Comparison of ENCODE assay signal across 1 cellular context in genomic region chr19:44613295-44614168, GRCh38.
A peak's percentile ranks its signal among the peaks of the same experiment; 100 is the strongest.
TF ChIP-seq lines count a peak whose summit lies in the region.

IGSF23 (plus strand) TSS chr19:44613563; CDS start chr19:44613646, 83 bp downstream.

TF ChIP-seq in HepG2, 621 proteins besides CTCF, POLR2A, EP300 and RAD21 (continued from another document and continues in another):
- TF ChIP-seq HINFP (CRISPR knock-in tag; IDR thresholded peaks at IDR 0.05; ENCODE audit: low read depth) (no peak), REPIN1 (CRISPR knock-in tag; IDR thresholded peaks at IDR 0.05; ENCODE audit: borderline replicate concordance, low read depth) (no peak), MED13 (CRISPR knock-in tag; IDR thresholded peaks at IDR 0.05) (no peak), ZNF33B (CRISPR knock-in tag; IDR thresholded peaks at IDR 0.05) (peak; percentile 51; the same call in 1 of the 2 replicates), HOXA5 (CRISPR knock-in tag; IDR thresholded peaks at IDR 0.05) (0 out of 2 replicates have a peak, but pooled peaks have one; percentile 25), BCL3 (CRISPR knock-in tag; IDR thresholded peaks at IDR 0.05) (no peak), GATAD2A (CRISPR knock-in tag; IDR thresholded peaks at IDR 0.05) (peak; percentile 73), ZNF883 (CRISPR knock-in tag; IDR thresholded peaks at IDR 0.05; ENCODE audit: not compliant biosample characterization) (peak; percentile 16), ZBTB49 (CRISPR knock-in tag; IDR thresholded peaks at IDR 0.05; ENCODE audit: borderline replicate concordance) (no peak), TERF1 (CRISPR knock-in tag; IDR thresholded peaks at IDR 0.05) (no peak), ZBTB46 (CRISPR knock-in tag; IDR thresholded peaks at IDR 0.05; ENCODE audit: borderline replicate concordance) (no peak), ZNF878 (CRISPR knock-in tag; IDR thresholded peaks at IDR 0.05) (no peak), CENPX (CRISPR knock-in tag; IDR thresholded peaks at IDR 0.05) (no peak), SMARCC2 (IDR thresholded peaks at IDR 0.05) (no peak), KDM5B (CRISPR knock-in tag; IDR thresholded peaks at IDR 0.05; ENCODE audit: borderline replicate concordance) (peak; percentile 75), SNRNP70 (IDR thresholded peaks at IDR 0.05; ENCODE audit: low read depth, low read length) (no peak), RFX1 (IDR thresholded peaks at IDR 0.05) (no peak), ZNF207 (IDR thresholded peaks at IDR 0.05; ENCODE audit: borderline replicate concordance) (no peak), CBX1 (IDR thresholded peaks at IDR 0.05; ENCODE audit: low read depth) (no peak), ZNF891 (CRISPR knock-in tag; IDR thresholded peaks at IDR 0.05) (peak; percentile 58; the same call in 1 of the 2 replicates), NAIF1 (CRISPR knock-in tag; IDR thresholded peaks at IDR 0.05; ENCODE audit: borderline replicate concordance) (no peak), PLSCR1 (CRISPR knock-in tag; IDR thresholded peaks at IDR 0.05; ENCODE audit: borderline replicate concordance) (no peak), ZFP1 (CRISPR knock-in tag; IDR thresholded peaks at IDR 0.05) (no peak), KLF16 (CRISPR knock-in tag; IDR thresholded peaks at IDR 0.05) (peak in 1 of 2 experiments; percentile 59; a peak in 1 of 4 replicates), ZNF530 (CRISPR knock-in tag; IDR thresholded peaks at IDR 0.05; ENCODE audit: low read depth) (no peak), ZBTB7A (CRISPR knock-in tag; IDR thresholded peaks at IDR 0.05) (peak; percentile 46; the same call in 1 of the 2 replicates), EED (CRISPR knock-in tag; IDR thresholded peaks at IDR 0.05) (no peak), FIP1L1 (IDR thresholded peaks at IDR 0.05; ENCODE audit: borderline replicate concordance, insufficient read depth, low read depth, low read length) (no peak), RARG (CRISPR knock-in tag; IDR thresholded peaks at IDR 0.05; ENCODE audit: low read depth) (no peak), ZNF7 (CRISPR knock-in tag; IDR thresholded peaks at IDR 0.05) (no peak), MTF2 (CRISPR knock-in tag; IDR thresholded peaks at IDR 0.05; ENCODE audit: borderline replicate concordance) (no peak), ZNF44 (CRISPR knock-in tag; IDR thresholded peaks at IDR 0.05) (no peak), SATB2 (CRISPR knock-in tag; IDR thresholded peaks at IDR 0.05) (no peak), ZBTB14 (CRISPR knock-in tag; IDR thresholded peaks at IDR 0.05) (0 out of 2 replicates have a peak, but pooled peaks have one; percentile 20), SP5 (CRISPR knock-in tag; IDR thresholded peaks at IDR 0.05; ENCODE audit: borderline replicate concordance, low read depth) (peak; percentile 97), HES4 (CRISPR knock-in tag; IDR thresholded peaks at IDR 0.05; ENCODE audit: borderline replicate concordance) (0 out of 2 replicates have a peak, but pooled peaks have one; percentile 39), AKNA (CRISPR knock-in tag; IDR thresholded peaks at IDR 0.05; ENCODE audit: borderline replicate concordance) (0 out of 2 replicates have a peak, but pooled peaks have one; percentile 74), FOXJ3 (CRISPR knock-in tag; IDR thresholded peaks at IDR 0.05; ENCODE audit: borderline replicate concordance) (no peak; the same call in 1 of the 2 replicates), ZNF432 (CRISPR knock-in tag; IDR thresholded peaks at IDR 0.05; ENCODE audit: borderline replicate concordance) (no peak), DBP (CRISPR knock-in tag; IDR thresholded peaks at IDR 0.05; ENCODE audit: not compliant biosample characterization) (no peak), PPARG (CRISPR knock-in tag; conservative IDR thresholded peaks at IDR 0.05) (0 out of 2 replicates have a peak, but pooled peaks have one; percentile 21), ZNF749 (CRISPR knock-in tag; IDR thresholded peaks at IDR 0.05; ENCODE audit: borderline replicate concordance) (no peak), ZNF547 (CRISPR knock-in tag; IDR thresholded peaks at IDR 0.05) (no peak; the same call in 1 of the 2 replicates), MNT (IDR thresholded peaks at IDR 0.05) (no peak)
